Comparison of ENCODE assay signal across 1 cellular context in the genomic region with DNA sequence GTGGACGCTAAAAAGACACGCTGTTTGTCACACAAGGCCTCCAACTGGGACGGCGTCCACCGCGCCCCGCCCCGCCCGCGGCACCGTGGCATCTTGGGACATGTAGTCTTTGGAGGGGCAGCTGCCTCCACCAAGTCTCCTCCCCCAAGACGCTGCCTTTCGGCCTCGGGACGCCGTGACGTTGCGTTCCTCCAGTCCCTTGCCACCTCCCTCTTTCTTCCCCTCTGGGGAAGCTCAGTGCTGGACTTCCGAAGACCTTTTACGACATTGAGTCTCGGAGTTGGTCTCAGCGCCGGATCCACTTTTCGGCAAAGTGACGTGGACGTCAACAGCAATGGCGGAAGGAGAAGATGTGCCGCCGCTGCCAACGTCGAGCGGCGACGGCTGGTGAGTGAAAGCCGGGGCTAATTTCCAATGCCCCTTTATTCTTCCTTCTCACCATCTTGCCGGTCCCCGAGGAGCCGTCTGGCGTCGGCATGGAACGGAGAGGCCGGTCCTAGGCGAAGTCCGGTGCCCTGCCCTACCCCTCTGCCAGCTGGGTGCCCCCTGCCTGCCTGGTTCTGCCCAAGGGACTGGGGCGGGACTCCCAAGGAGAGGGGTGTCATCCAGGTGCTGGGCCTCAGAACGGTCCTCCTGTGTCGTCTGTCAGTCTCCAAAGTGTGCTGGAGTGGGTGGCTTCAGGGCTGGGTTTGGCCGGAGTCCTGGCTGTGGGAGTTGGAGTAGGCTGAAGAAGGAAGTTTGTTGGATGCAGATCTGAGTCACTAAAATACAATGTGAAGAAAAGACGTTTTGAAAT.
TF ChIP-seq lines count a peak whose summit lies in the region.

TBC1D23 (plus strand) TSS at position 308 of the 796 bp plus-strand sequence; CDS start at position 335, 27 bp downstream.

TF ChIP-seq in HepG2, 621 proteins besides CTCF, POLR2A, EP300 and RAD21 (continued from another document and continues in another):
- 0 out of 2 replicates have a peak, but pooled peaks have one; percentile 24 for TF ChIP-seq STAT6 (CRISPR knock-in tag; IDR thresholded peaks at IDR 0.05; ENCODE audit: borderline replicate concordance)
- TF ChIP-seq MAFG (CRISPR knock-in tag; IDR thresholded peaks at IDR 0.05): 0 out of 2 replicates have a peak, but pooled peaks have one; percentile 32
- TF ChIP-seq TEAD2 (CRISPR knock-in tag; IDR thresholded peaks at IDR 0.05): no peak
- TF ChIP-seq, protein P1, sequence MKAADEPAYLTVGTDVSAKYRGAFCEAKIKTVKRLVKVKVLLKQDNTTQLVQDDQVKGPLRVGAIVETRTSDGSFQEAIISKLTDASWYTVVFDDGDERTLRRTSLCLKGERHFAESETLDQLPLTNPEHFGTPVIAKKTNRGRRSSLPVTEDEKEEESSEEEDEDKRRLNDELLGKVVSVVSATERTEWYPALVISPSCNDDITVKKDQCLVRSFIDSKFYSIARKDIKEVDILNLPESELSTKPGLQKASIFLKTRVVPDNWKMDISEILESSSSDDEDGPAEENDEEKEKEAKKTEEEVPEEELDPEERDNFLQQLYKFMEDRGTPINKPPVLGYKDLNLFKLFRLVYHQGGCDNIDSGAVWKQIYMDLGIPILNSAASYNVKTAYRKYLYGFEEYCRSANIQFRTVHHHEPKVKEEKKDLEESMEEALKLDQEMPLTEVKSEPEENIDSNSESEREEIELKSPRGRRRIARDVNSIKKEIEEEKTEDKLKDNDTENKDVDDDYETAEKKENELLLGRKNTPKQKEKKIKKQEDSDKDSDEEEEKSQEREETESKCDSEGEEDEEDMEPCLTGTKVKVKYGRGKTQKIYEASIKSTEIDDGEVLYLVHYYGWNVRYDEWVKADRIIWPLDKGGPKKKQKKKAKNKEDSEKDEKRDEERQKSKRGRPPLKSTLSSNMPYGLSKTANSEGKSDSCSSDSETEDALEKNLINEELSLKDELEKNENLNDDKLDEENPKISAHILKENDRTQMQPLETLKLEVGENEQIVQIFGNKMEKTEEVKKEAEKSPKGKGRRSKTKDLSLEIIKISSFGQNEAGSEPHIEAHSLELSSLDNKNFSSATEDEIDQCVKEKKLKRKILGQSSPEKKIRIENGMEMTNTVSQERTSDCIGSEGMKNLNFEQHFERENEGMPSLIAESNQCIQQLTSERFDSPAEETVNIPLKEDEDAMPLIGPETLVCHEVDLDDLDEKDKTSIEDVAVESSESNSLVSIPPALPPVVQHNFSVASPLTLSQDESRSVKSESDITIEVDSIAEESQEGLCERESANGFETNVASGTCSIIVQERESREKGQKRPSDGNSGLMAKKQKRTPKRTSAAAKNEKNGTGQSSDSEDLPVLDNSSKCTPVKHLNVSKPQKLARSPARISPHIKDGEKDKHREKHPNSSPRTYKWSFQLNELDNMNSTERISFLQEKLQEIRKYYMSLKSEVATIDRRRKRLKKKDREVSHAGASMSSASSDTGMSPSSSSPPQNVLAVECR (CRISPR knock-in tag; IDR thresholded peaks at IDR 0.05; ENCODE audit: borderline replicate concordance): peak; percentile 91
- TF ChIP-seq MIER3 (CRISPR knock-in tag; IDR thresholded peaks at IDR 0.05; ENCODE audit: borderline replicate concordance): peak; percentile 79; the same call in 1 of the 2 replicates
- TF ChIP-seq TFAP4 (IDR thresholded peaks at IDR 0.05; ENCODE audit: borderline replicate concordance, low read depth): 0 out of 2 replicates have a peak, but pooled peaks have one; percentile 14
- peak; percentile 94 for TF ChIP-seq ATF1 (CRISPR knock-in tag; IDR thresholded peaks at IDR 0.05)
- TF ChIP-seq, protein P2, sequence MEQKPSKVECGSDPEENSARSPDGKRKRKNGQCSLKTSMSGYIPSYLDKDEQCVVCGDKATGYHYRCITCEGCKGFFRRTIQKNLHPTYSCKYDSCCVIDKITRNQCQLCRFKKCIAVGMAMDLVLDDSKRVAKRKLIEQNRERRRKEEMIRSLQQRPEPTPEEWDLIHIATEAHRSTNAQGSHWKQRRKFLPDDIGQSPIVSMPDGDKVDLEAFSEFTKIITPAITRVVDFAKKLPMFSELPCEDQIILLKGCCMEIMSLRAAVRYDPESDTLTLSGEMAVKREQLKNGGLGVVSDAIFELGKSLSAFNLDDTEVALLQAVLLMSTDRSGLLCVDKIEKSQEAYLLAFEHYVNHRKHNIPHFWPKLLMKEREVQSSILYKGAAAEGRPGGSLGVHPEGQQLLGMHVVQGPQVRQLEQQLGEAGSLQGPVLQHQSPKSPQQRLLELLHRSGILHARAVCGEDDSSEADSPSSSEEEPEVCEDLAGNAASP (CRISPR knock-in tag; IDR thresholded peaks at IDR 0.05; ENCODE audit: borderline replicate concordance): 0 out of 2 replicates have a peak, but pooled peaks have one; percentile 42
- TF ChIP-seq ZFP90 (CRISPR knock-in tag; IDR thresholded peaks at IDR 0.05; ENCODE audit: borderline replicate concordance): peak; percentile 85; the same call in 1 of the 2 replicates
- peak; percentile 83; the same call in 1 of the 2 replicates for TF ChIP-seq ZNF350 (CRISPR knock-in tag; IDR thresholded peaks at IDR 0.05; ENCODE audit: borderline replicate concordance, low read depth)
- TF ChIP-seq SUZ12 (IDR thresholded peaks at IDR 0.05; ENCODE audit: low read depth, low read length): peak; percentile 64
- no peak for TF ChIP-seq RNF2 (conservative IDR thresholded peaks at IDR 0.05; ENCODE audit: low read depth)
- peak; percentile 60 for TF ChIP-seq NFYB (CRISPR knock-in tag; IDR thresholded peaks at IDR 0.05)
- peak; percentile 24; the same call in 1 of the 2 replicates for TF ChIP-seq GABPA (IDR thresholded peaks at IDR 0.05; ENCODE audit: low read depth, low read length)
- TF ChIP-seq GABPA (CRISPR knock-in tag; IDR thresholded peaks at IDR 0.05; ENCODE audit: low read depth): peak; percentile 79
- TF ChIP-seq AGO2 (optimal IDR thresholded peaks at IDR 0.05; ENCODE audit: low read depth, low read length): peak; percentile 37
- 0 out of 2 replicates have a peak, but pooled peaks have one; percentile 55 for TF ChIP-seq ZNF646 (CRISPR knock-in tag; IDR thresholded peaks at IDR 0.05)
- peak; percentile 60; the same call in 1 of the 2 replicates for TF ChIP-seq KDM4B (CRISPR knock-in tag; IDR thresholded peaks at IDR 0.05)
- TF ChIP-seq ZNF501 (CRISPR knock-in tag; IDR thresholded peaks at IDR 0.05): peak; percentile 90
- no peak for TF ChIP-seq NR2F1 (CRISPR knock-in tag; IDR thresholded peaks at IDR 0.05)
- TF ChIP-seq, protein P3, sequence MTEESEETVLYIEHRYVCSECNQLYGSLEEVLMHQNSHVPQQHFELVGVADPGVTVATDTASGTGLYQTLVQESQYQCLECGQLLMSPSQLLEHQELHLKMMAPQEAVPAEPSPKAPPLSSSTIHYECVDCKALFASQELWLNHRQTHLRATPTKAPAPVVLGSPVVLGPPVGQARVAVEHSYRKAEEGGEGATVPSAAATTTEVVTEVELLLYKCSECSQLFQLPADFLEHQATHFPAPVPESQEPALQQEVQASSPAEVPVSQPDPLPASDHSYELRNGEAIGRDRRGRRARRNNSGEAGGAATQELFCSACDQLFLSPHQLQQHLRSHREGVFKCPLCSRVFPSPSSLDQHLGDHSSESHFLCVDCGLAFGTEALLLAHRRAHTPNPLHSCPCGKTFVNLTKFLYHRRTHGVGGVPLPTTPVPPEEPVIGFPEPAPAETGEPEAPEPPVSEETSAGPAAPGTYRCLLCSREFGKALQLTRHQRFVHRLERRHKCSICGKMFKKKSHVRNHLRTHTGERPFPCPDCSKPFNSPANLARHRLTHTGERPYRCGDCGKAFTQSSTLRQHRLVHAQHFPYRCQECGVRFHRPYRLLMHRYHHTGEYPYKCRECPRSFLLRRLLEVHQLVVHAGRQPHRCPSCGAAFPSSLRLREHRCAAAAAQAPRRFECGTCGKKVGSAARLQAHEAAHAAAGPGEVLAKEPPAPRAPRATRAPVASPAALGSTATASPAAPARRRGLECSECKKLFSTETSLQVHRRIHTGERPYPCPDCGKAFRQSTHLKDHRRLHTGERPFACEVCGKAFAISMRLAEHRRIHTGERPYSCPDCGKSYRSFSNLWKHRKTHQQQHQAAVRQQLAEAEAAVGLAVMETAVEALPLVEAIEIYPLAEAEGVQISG (CRISPR knock-in tag; IDR thresholded peaks at IDR 0.05): peak; percentile 87
- TF ChIP-seq, protein P4, sequence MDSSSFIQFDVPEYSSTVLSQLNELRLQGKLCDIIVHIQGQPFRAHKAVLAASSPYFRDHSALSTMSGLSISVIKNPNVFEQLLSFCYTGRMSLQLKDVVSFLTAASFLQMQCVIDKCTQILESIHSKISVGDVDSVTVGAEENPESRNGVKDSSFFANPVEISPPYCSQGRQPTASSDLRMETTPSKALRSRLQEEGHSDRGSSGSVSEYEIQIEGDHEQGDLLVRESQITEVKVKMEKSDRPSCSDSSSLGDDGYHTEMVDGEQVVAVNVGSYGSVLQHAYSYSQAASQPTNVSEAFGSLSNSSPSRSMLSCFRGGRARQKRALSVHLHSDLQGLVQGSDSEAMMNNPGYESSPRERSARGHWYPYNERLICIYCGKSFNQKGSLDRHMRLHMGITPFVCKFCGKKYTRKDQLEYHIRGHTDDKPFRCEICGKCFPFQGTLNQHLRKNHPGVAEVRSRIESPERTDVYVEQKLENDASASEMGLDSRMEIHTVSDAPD (CRISPR knock-in tag; IDR thresholded peaks at IDR 0.05): no peak
- TF ChIP-seq KLF11 (CRISPR knock-in tag; IDR thresholded peaks at IDR 0.05): 0 out of 2 replicates have a peak, but pooled peaks have one; percentile 12
